In genomic region chr2:54557601-54558187, GRCh38 we compare ENCODE assay signal across 8 cellular contexts.
DNase-seq lines count a peak whose midpoint lies in the region; ATAC-seq, FAIRE-seq and TF ChIP-seq lines count a peak whose summit lies in the region.

No MANE protein-coding gene starts in this region.

- no peak for FAIRE-seq in RCC 7860 (lab: Jason Lieb, UNC)

- peaks cover 70% of the 10 kb centered on the region for H3K4me1 Mint-ChIP-seq in CD4-positive, alpha-beta T cell (ENCODE audit: low read depth)

- no peaks in the 10 kb centered on the region for H3K27me3 Mint-ChIP-seq in CD4-positive, alpha-beta T cell

- CTCF ChIA-PET in CD4-positive, alpha-beta T cell (lab: Charles Lee) = interaction anchor here (0.7 to 3.5 kb wide), 13 partner anchors 14 to 491 kb away, joined by 3 to 30 read pairs (median 5); no protein-coding TSS in a partner anchor

- peak; percentile 15 for TF ChIP-seq CTCF in CD4-positive, alpha-beta T cell (IDR thresholded peaks at IDR 0.05)

- intact Hi-C loops in CD4-positive, alpha-beta T cell (cut with DNase I, micrococcal nuclease) = loop anchor here (1.0 to 5.0 kb wide), 8 partner anchors 17 to 165 kb away; partner anchors contain the start of gene EML6 (in 1 of the 2)
- intact Hi-C loops in Right ventricle myocardium inferior (cut with DNase I) = loop anchor here (5.0 kb wide), 1 partner anchor 50 kb away; no protein-coding TSS in a partner anchor
- intact Hi-C loops in posterior vena cava (cut with DNase I) = loop anchor here in 1 of 2 donors (5.0 to 10.0 kb wide), 2 partner anchors 87 to 845 kb away; no protein-coding TSS in a partner anchor

- POLR2A ChIA-PET in CD4-positive, alpha-beta T cell (lab: Charles Lee) = interaction anchor here (0.9 to 7.4 kb wide), 20 partner anchors 9 to 790 kb away, joined by 3 to 158 read pairs (median 12); partner anchors contain the start of genes CHAC2 and EML6

- DNase-seq in CD4-positive, alpha-beta T cell = peak; percentile 54 to 81 (median 70)
- DNase-seq in RCC 7860 (ENCODE audit: low spot score) = peak; percentile 69
- peak; percentile 38 to 72 (median 49) for DNase-seq in activated naive CD4-positive, alpha-beta T cell (lab: John Stamatoyannopoulos, UW)
- DNase-seq in Right ventricle myocardium inferior (ENCODE audit: missing footprints) = peak; percentile 86
- DNase-seq in posterior vena cava (ENCODE audit: low spot score) = peak; percentile 87
- DNase-seq in inferior parietal cortex (ENCODE audit: extremely low spot score) = no peak

- H3K27ac Mint-ChIP-seq in CD4-positive, alpha-beta T cell = peak overlapping the region; percentile 95

- peak overlapping the region; percentile 89 for H3K27ac ChIP-seq in CD4-positive, alpha-beta T cell (ENCODE audit: low read depth, low read length)

- peak; percentile 67 for ATAC-seq in CD4-positive, alpha-beta T cell (ENCODE audit: poor library complexity)
- ATAC-seq in GM19397 (IDR thresholded peaks at IDR 0.05; ENCODE audit: unreplicated experiment) = peak; percentile 47
- peak; percentile 38 for ATAC-seq in HG03521 (IDR thresholded peaks at IDR 0.05; ENCODE audit: unreplicated experiment)
- peak; percentile 55 for ATAC-seq in Right ventricle myocardium inferior

- no peaks in the 10 kb centered on the region for H3K9me3 ChIP-seq in CD4-positive, alpha-beta T cell (ENCODE audit: control insufficient read depth, low read length)

- H3K9me3 Mint-ChIP-seq in CD4-positive, alpha-beta T cell = no peaks in the 10 kb centered on the region

- H3K36me3 Mint-ChIP-seq in CD4-positive, alpha-beta T cell (ENCODE audit: low read depth) = peaks cover 39% of the 10 kb centered on the region

- H3K4me3 Mint-ChIP-seq in CD4-positive, alpha-beta T cell = peak overlapping the region; percentile 89

- no peaks in the 10 kb centered on the region for H3K27me3 ChIP-seq in CD4-positive, alpha-beta T cell (ENCODE audit: control insufficient read depth, insufficient read depth, low read length)
